Comparison of ENCODE assay signal across 11 cellular contexts in the genomic region with DNA sequence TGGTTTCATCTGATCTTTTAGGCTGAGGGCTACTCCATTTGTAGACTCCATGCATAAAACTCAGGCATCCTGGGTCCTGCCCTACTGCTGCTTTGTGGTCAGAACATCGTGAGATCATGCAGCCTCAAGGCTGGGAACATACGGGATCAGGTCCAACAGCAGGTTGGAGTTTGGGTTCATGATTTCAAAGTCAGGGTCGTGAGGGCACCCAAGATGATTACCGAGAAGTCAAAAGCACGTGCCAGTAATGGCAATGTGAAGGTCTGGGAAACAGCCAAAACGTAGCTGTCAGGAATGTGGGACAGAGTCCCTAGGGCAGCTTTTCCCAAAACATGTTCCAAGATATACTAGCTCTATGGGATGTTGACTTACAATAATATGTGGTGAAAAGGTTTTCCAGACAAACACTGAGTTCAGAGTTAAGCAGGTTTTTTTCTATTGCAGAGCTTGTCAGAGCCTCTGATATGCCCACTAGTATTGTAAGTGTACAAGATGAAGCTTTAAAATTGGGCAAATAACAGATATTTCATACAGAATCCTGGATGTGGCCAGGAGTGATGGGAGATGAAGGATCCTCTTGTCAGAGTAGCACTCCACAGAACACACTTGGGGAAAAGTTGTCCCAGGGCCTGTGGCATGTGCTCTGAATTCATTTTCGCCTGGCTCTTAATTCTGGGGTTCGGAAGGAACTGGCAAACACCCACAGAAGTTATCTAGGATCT.
DNase-seq lines count a peak whose midpoint lies in the region; ATAC-seq and TF ChIP-seq lines count a peak whose summit lies in the region.
"Had no signal": no experiment of that assay in that cellular context is flagged by ENCODE, and none has a peak within 500 bp of the region (broad histone marks: within the 10 kb centered on the region; RNA-seq: fewer than 3 reads in every experiment).

No MANE protein-coding gene starts in this region.

- H3K4me3 ChIP-seq in GM23338 = no peak overlapping the region
- H3K4me3 ChIP-seq in stomach smooth muscle (ENCODE audit: low read length in 2 of 2) = peak overlapping the region in 1 of 2 donors; percentile 68
- H3K4me3 ChIP-seq in hepatocyte = no peak overlapping the region
- H3K4me3 ChIP-seq: mucosa of descending colon had no signal

- H3F3A ChIP-seq in GM23338 (replicated peaks; ENCODE audit: low read depth) = 0 out of 2 replicates have a peak, but pooled peaks cover 4% of the 10 kb centered on the region

- WGBS in hepatocyte (ENCODE audit: low lambda C conversion rate, missing lambda C conversion rate) = 75% methylated on average over 8 of the region's 8 CpGs

- no peaks in the 10 kb centered on the region for H3K9me3 ChIP-seq in stomach smooth muscle (ENCODE audit: control insufficient read depth in 2 of 2, low read length in 2 of 2)
- no peaks in the 10 kb centered on the region for H3K9me3 ChIP-seq in hepatocyte (ENCODE audit: low read depth)
- H3K9me3 ChIP-seq: mucosa of descending colon had no signal

- no peak overlapping the region for H2AFZ ChIP-seq in GM23338
- H2AFZ ChIP-seq in hepatocyte = no peak overlapping the region

- H3K27ac Mint-ChIP-seq in GM23338 (peak overlapping the region; percentile 57; the same call in 1 of the 2 replicates), chondrocyte (ENCODE audit: unreplicated experiment) (peak overlapping the region; percentile 87)
- no peak overlapping the region for H3K27ac Mint-ChIP-seq in activated T-helper 1 cell treated with anti-CD3 and anti-CD28 coated beads, Interleukin-12 subunit alpha, Interleukin-12 subunit beta, Interleukin-2, Interleukin-4 antibody, amounts not matched to agents 30 ng/mL and 10 ng/mL and 1 ng/mL, durations not matched to agents 14 hours and 24 hours and 36 hours

- DNase-seq in GM23338 (ENCODE audit: low spot score) (no peak), chondrocyte (ENCODE audit: low spot score) (no peak), left lobe of liver (ENCODE audit: low spot score) (peak; percentile 77), hepatocyte (ENCODE audit: low spot score) (no peak)
- no peak for DNase-seq in activated T-helper 1 cell treated with anti-CD3 and anti-CD28 coated beads, Interleukin-12 subunit alpha, Interleukin-12 subunit beta, Interleukin-2, Interleukin-4 antibody, amounts not matched to agents 30 ng/mL and 10 ng/mL and 1 ng/mL, durations not matched to agents 14 hours and 24 hours and 36 hours (ENCODE audit: low spot score)
- DNase-seq: central memory CD4-positive, alpha-beta T cell; mucosa of descending colon; NCI-H510A had no signal

- peaks cover 41% of the 10 kb centered on the region for H3K4me1 Mint-ChIP-seq in GM23338
- peaks cover 25% of the 10 kb centered on the region for H3K4me1 Mint-ChIP-seq in chondrocyte (ENCODE audit: low read depth)
- no peaks in the 10 kb centered on the region for H3K4me1 Mint-ChIP-seq in activated T-helper 1 cell treated with anti-CD3 and anti-CD28 coated beads, Interleukin-12 subunit alpha, Interleukin-12 subunit beta, Interleukin-2, Interleukin-4 antibody, amounts not matched to agents 30 ng/mL and 10 ng/mL and 1 ng/mL, durations not matched to agents 14 hours and 24 hours and 36 hours (ENCODE audit: low read depth)

- H3K4me2 ChIP-seq in GM23338 (peak overlapping the region; percentile 33; the same call in 1 of the 2 replicates), hepatocyte (no peak overlapping the region)

- no peak for TF ChIP-seq CTCF in GM23338 (conservative IDR thresholded peaks at IDR 0.05; ENCODE audit: low read depth in 2 of 2)
- TF ChIP-seq CTCF in chondrocyte (IDR thresholded peaks at IDR 0.05) = no peak
- TF ChIP-seq CTCF in hepatocyte (IDR thresholded peaks at IDR 0.05; ENCODE audit: poor library complexity) = no peak

- no peaks in the 10 kb centered on the region for H3K9me3 Mint-ChIP-seq in GM23338
- no peaks in the 10 kb centered on the region for H3K9me3 Mint-ChIP-seq in chondrocyte (ENCODE audit: low read depth)
- no peaks in the 10 kb centered on the region for H3K9me3 Mint-ChIP-seq in activated T-helper 1 cell treated with anti-CD3 and anti-CD28 coated beads, Interleukin-12 subunit alpha, Interleukin-12 subunit beta, Interleukin-2, Interleukin-4 antibody, amounts not matched to agents 30 ng/mL and 10 ng/mL and 1 ng/mL, durations not matched to agents 14 hours and 24 hours and 36 hours

- H3K27me3 ChIP-seq in GM23338 (ENCODE audit: insufficient read depth) = no peaks in the 10 kb centered on the region
- H3K27me3 ChIP-seq in stomach smooth muscle (ENCODE audit: control insufficient read depth in 1 of 2, insufficient read depth in 2 of 2, low read length in 2 of 2) = no peaks in the 10 kb centered on the region
- H3K27me3 ChIP-seq in hepatocyte = no peaks in the 10 kb centered on the region

- H4K20me1 ChIP-seq in GM23338 (replicated peaks; ENCODE audit: insufficient read depth) (peaks cover 36% of the 10 kb centered on the region), hepatocyte (ENCODE audit: insufficient read depth, poor library complexity, severe bottlenecking) (peaks cover 50% of the 10 kb centered on the region)

- no peaks in the 10 kb centered on the region for H3K9me2 ChIP-seq in GM23338 (ENCODE audit: insufficient read depth)
- no peaks in the 10 kb centered on the region for H3K9me2 ChIP-seq in hepatocyte (replicated peaks; ENCODE audit: insufficient read depth)

- intact Hi-C loops in activated T-helper 1 cell treated with anti-CD3 and anti-CD28 coated beads, Interleukin-12 subunit alpha, Interleukin-12 subunit beta, Interleukin-2, Interleukin-4 antibody, amounts not matched to agents 30 ng/mL and 10 ng/mL and 1 ng/mL, durations not matched to agents 14 hours and 24 hours and 36 hours (cut with micrococcal nuclease) = no loop called here

- peak overlapping the region in 1 of 2 donors; percentile 16 for H3K9ac ChIP-seq in stomach smooth muscle (ENCODE audit: low read length in 2 of 2)

- no peak overlapping the region for H3K27ac ChIP-seq in GM23338 (ENCODE audit: low read depth)
- peak overlapping the region; percentile 81 for H3K27ac ChIP-seq in stomach smooth muscle (ENCODE audit: low read length)
- no peak overlapping the region for H3K27ac ChIP-seq in hepatocyte

- H3K4me3 Mint-ChIP-seq in GM23338 (no peak overlapping the region; the same call in 2 of the 3 replicates), chondrocyte (ENCODE audit: unreplicated experiment) (peak overlapping the region; percentile 41)
- no peak overlapping the region for H3K4me3 Mint-ChIP-seq in activated T-helper 1 cell treated with anti-CD3 and anti-CD28 coated beads, Interleukin-12 subunit alpha, Interleukin-12 subunit beta, Interleukin-2, Interleukin-4 antibody, amounts not matched to agents 30 ng/mL and 10 ng/mL and 1 ng/mL, durations not matched to agents 14 hours and 24 hours and 36 hours

- H3K36me3 Mint-ChIP-seq in GM23338 (ENCODE audit: low read depth) (peaks cover 3% of the 10 kb centered on the region; the same call in 2 of the 3 replicates), chondrocyte (ENCODE audit: low read depth) (peaks cover 6% of the 10 kb centered on the region)
- H3K36me3 Mint-ChIP-seq in activated T-helper 1 cell treated with anti-CD3 and anti-CD28 coated beads, Interleukin-12 subunit alpha, Interleukin-12 subunit beta, Interleukin-2, Interleukin-4 antibody, amounts not matched to agents 30 ng/mL and 10 ng/mL and 1 ng/mL, durations not matched to agents 14 hours and 24 hours and 36 hours (ENCODE audit: low read depth) = no peaks in the 10 kb centered on the region

- H3K4me1 ChIP-seq in GM23338 (ENCODE audit: insufficient read depth) = peaks cover 42% of the 10 kb centered on the region
- peaks cover 46% of the 10 kb centered on the region for H3K4me1 ChIP-seq in stomach smooth muscle (ENCODE audit: control insufficient read depth, insufficient read depth, low read length)
- H3K4me1 ChIP-seq in hepatocyte (ENCODE audit: insufficient read depth) = peaks cover 12% of the 10 kb centered on the region

- ATAC-seq in GM23338 (no peak), left lobe of liver (peak; percentile 77), HG02642 (IDR thresholded peaks at IDR 0.05; ENCODE audit: poor library complexity, unreplicated experiment) (no peak), GM21737 (IDR thresholded peaks at IDR 0.05; ENCODE audit: unreplicated experiment) (no peak)

- H3K79me2 ChIP-seq in GM23338 (replicated peaks; ENCODE audit: insufficient read depth) (peaks cover 98% of the 10 kb centered on the region), hepatocyte (peaks cover 96% of the 10 kb centered on the region)

- H3K27me3 Mint-ChIP-seq in GM23338 (ENCODE audit: insufficient read depth, low read depth, poor library complexity) = peaks cover 4% of the 10 kb centered on the region
- no peaks in the 10 kb centered on the region for H3K27me3 Mint-ChIP-seq in chondrocyte (ENCODE audit: low read depth)
- H3K27me3 Mint-ChIP-seq in activated T-helper 1 cell treated with anti-CD3 and anti-CD28 coated beads, Interleukin-12 subunit alpha, Interleukin-12 subunit beta, Interleukin-2, Interleukin-4 antibody, amounts not matched to agents 30 ng/mL and 10 ng/mL and 1 ng/mL, durations not matched to agents 14 hours and 24 hours and 36 hours (ENCODE audit: insufficient read depth) = peaks cover 2% of the 10 kb centered on the region

- no peaks in the 10 kb centered on the region for H3K36me3 ChIP-seq in GM23338 (ENCODE audit: insufficient read depth)
- H3K36me3 ChIP-seq in stomach smooth muscle (ENCODE audit: control insufficient read depth in 2 of 2, insufficient read depth in 2 of 2, low read length in 2 of 2) = no peaks in the 10 kb centered on the region
- H3K36me3 ChIP-seq in hepatocyte (replicated peaks; ENCODE audit: insufficient read depth, low read depth) = no peaks in the 10 kb centered on the region

TF ChIP-seq in GM23338, 12 proteins besides CTCF, POLR2A, EP300 and RAD21 (continues in another document):
- TF ChIP-seq ZNF114 (CRISPR knock-in tag; IDR thresholded peaks at IDR 0.05) = no peak
- TF ChIP-seq JUNB (IDR thresholded peaks at IDR 0.05; ENCODE audit: unreplicated experiment) = no peak
- no peak for TF ChIP-seq CREB1 (CRISPR knock-in tag; IDR thresholded peaks at IDR 0.05; ENCODE audit: low read depth)
- no peak for TF ChIP-seq STAT1 (IDR thresholded peaks at IDR 0.05; ENCODE audit: unreplicated experiment)
- no peak for TF ChIP-seq POLR2AphosphoS5 (IDR thresholded peaks at IDR 0.05; ENCODE audit: low read depth)
- TF ChIP-seq EZH2phosphoT487 (IDR thresholded peaks at IDR 0.05; ENCODE audit: unreplicated experiment) = no peak
- TF ChIP-seq EZH2 (IDR thresholded peaks at IDR 0.05; ENCODE audit: low read depth, unreplicated experiment) = no peak
- TF ChIP-seq, protein P1, sequence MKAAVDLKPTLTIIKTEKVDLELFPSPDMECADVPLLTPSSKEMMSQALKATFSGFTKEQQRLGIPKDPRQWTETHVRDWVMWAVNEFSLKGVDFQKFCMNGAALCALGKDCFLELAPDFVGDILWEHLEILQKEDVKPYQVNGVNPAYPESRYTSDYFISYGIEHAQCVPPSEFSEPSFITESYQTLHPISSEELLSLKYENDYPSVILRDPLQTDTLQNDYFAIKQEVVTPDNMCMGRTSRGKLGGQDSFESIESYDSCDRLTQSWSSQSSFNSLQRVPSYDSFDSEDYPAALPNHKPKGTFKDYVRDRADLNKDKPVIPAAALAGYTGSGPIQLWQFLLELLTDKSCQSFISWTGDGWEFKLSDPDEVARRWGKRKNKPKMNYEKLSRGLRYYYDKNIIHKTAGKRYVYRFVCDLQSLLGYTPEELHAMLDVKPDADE (IDR thresholded peaks at IDR 0.05) = no peak
